ENCODE assay signal across 25 cellular contexts in genomic region chr5:63860379-63860778, GRCh38.
DNase-seq lines count a peak whose midpoint lies in the region; ATAC-seq, FAIRE-seq and TF ChIP-seq lines count a peak whose summit lies in the region.
"Had no signal": no experiment of that assay in that cellular context is flagged by ENCODE, and none has a peak within 500 bp of the region (broad histone marks: within the 10 kb centered on the region; RNA-seq: fewer than 3 reads in every experiment).

No MANE protein-coding gene starts in this region.

- H3K4me1 Mint-ChIP-seq in MCF 10A (ENCODE audit: insufficient read depth, unreplicated experiment) (no peaks in the 10 kb centered on the region), WTC11 (no peaks in the 10 kb centered on the region)
- H3K4me1 Mint-ChIP-seq: T-helper 17 cell had no signal

- no peak overlapping the region for H3K27ac Mint-ChIP-seq in MCF 10A (ENCODE audit: low read depth, unreplicated experiment)
- H3K27ac Mint-ChIP-seq in WTC11, result no peak overlapping the region
- H3K27ac Mint-ChIP-seq: CD8-positive, alpha-beta T cell; T-helper 17 cell had no signal

- peaks cover 15% of the 10 kb centered on the region for H3K9me3 Mint-ChIP-seq in MCF 10A (ENCODE audit: unreplicated experiment)
- peaks cover 49% of the 10 kb centered on the region for H3K9me3 Mint-ChIP-seq in WTC11

- peak; percentile 10 for DNase-seq in DMS 273 (lab: John Stamatoyannopoulos, UW; ENCODE audit: unreplicated experiment)
- DNase-seq in DMS 273 treated with DMSO at 0.1 percent for 48 hours (lab: John Stamatoyannopoulos, UW), result no peak
- peak; percentile 6 for DNase-seq in MCF 10A (ENCODE audit: unreplicated experiment)
- DNase-seq in breast epithelium (ENCODE audit: low spot score in 2 of 2), result no peak
- no peak for DNase-seq in WTC11 (ENCODE audit: low spot score)
- no peak for DNase-seq in AG20443 (ENCODE audit: low spot score)
- DNase-seq in pancreas, result no peak
- DNase-seq: AML-193; C1 segment of cervical spinal cord; CD8-positive, alpha-beta T cell; DMS79 treated with DMSO at 0.1 percent for 48 hours; KG1; MV-4-11; NCI-H1417 treated with DMSO at 0.1 percent for 48 hours; NCI-H2107; NCI-H2227 treated with DMSO at 0.1 percent for 48 hours; NCI-H510A; NCI-H774; T-helper 17 cell had no signal

- CTCF ChIA-PET in MCF 10A (lab: Yijun Ruan, JAX) (interaction anchor here (0.7 kb wide), 1 partner anchor 288 kb away, joined by 3 read pairs; no protein-coding TSS in a partner anchor), WTC11 (lab: Charles Lee) (no interaction called here)

- TF ChIP-seq CTCF in MCF 10A (IDR thresholded peaks at IDR 0.05; ENCODE audit: unreplicated experiment) (no peak), breast epithelium (IDR thresholded peaks at IDR 0.05) (no peak), WTC11 (IDR thresholded peaks at IDR 0.05) (no peak), pancreas (IDR thresholded peaks at IDR 0.05) (no peak)

- no peak overlapping the region for H3K4me3 ChIP-seq in breast epithelium
- H3K4me3 ChIP-seq in pancreas, result no peak overlapping the region
- H3K4me3 ChIP-seq: HAP-1 had no signal

- H3K9me3 ChIP-seq in breast epithelium (peaks cover 0 to 25% of the 10 kb centered on the region in 2 donors), pancreas (no peaks in the 10 kb centered on the region)
- H3K9me3 ChIP-seq: HAP-1 had no signal

- no peak for FAIRE-seq in pancreas (lab: Jason Lieb, UNC)
- FAIRE-seq: GM12891 had no signal

- H3K36me3 Mint-ChIP-seq in MCF 10A (ENCODE audit: insufficient read depth, unreplicated experiment) (peaks cover 6% of the 10 kb centered on the region), WTC11 (peaks cover 23% of the 10 kb centered on the region)
- H3K36me3 Mint-ChIP-seq: CD8-positive, alpha-beta T cell had no signal

- TF ChIP-seq POLR2A in breast epithelium (IDR thresholded peaks at IDR 0.05), result no peak

- H3K27me3 Mint-ChIP-seq in MCF 10A (ENCODE audit: insufficient read depth, unreplicated experiment), result no peaks in the 10 kb centered on the region
- no peaks in the 10 kb centered on the region for H3K27me3 Mint-ChIP-seq in WTC11 (ENCODE audit: low read depth)
- H3K27me3 Mint-ChIP-seq: T-helper 17 cell had no signal

- POLR2A ChIA-PET in MCF 10A (lab: Yijun Ruan, JAX), result no interaction called here
- POLR2A ChIA-PET in WTC11 (lab: Charles Lee), result no interaction called here

- ATAC-seq in WTC11, result no peak
- no peak for ATAC-seq in pancreas
- no peak for ATAC-seq in HG03045 (IDR thresholded peaks at IDR 0.05; ENCODE audit: unreplicated experiment)
- ATAC-seq: CD8-positive, alpha-beta T cell; Right ventricle myocardium inferior; T-helper 17 cell had no signal

- 77 to 95% methylated on average over 1 of the region's 1 CpG for WGBS in pancreas, 2 donors

- H3K27ac ChIP-seq in breast epithelium (no peak overlapping the region), pancreas (no peak overlapping the region)
- H3K27ac ChIP-seq: 22Rv1, HL-60 had no signal

- no TSS peak for BruUV-seq in MCF 10A (replicated peaks; lab: Mats Ljungman, UMichigan)

- H3K36me3 ChIP-seq in breast epithelium, result no peaks in the 10 kb centered on the region
- no peaks in the 10 kb centered on the region for H3K36me3 ChIP-seq in pancreas
- H3K36me3 ChIP-seq: HAP-1 had no signal

- no peaks in the 10 kb centered on the region for H3K4me1 ChIP-seq in breast epithelium
- no peaks in the 10 kb centered on the region for H3K4me1 ChIP-seq in pancreas
- H3K4me1 ChIP-seq: HAP-1 had no signal

- intact Hi-C loops in MCF 10A (cut with micrococcal nuclease), result no loop called here
- intact Hi-C loops in breast epithelium (cut with DNase I; ENCODE audit: low total_unique reads), result no loop called here
- intact Hi-C loops in pancreas (cut with DNase I), result no loop called here

- H3K4me3 Mint-ChIP-seq in MCF 10A (ENCODE audit: unreplicated experiment) (no peak overlapping the region), WTC11 (no peak overlapping the region)
- H3K4me3 Mint-ChIP-seq: CD8-positive, alpha-beta T cell; T-helper 17 cell had no signal

- H3K27me3 ChIP-seq in breast epithelium (no peaks in the 10 kb centered on the region), pancreas (no peaks in the 10 kb centered on the region)

TF ChIP-seq in WTC11, 78 proteins besides CTCF, POLR2A, EP300 and RAD21:
- TF ChIP-seq ZNF317 (CRISPR knock-in tag; IDR thresholded peaks at IDR 0.05; ENCODE audit: borderline replicate concordance, low read depth) (peak; percentile 92), NR2C2 (CRISPR knock-in tag; IDR thresholded peaks at IDR 0.05) (no peak)

Comparison
In these comparisons a context has a peak if more than half of its experiments do, and no peak if none do; other contexts are left out.
1. DNase-seq: peak in DMS 273 (single experiment) and MCF 10A (single experiment); none in DMS 273 treated with DMSO at 0.1 percent for 48 hours (single experiment), breast epithelium (0 of 2), WTC11 (single experiment), AG20443 (single experiment) and pancreas (0 of 6).